Comparison of ENCODE assay signal across 8 cellular contexts in the genomic region with DNA sequence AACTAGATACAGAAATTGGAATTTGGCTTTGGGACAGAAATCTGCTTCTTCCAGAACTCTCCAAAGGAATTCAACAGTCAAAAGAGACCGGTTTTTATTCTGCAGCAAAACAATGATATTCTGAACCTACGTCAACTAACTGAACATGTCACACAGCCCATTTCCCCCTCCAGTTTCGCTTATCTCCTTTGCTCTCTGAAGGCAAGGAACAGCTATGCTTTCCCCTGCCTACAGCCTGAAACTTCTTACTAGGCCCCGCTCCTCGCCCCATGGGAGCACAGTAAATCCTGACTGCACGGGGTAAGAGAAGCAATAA. TPM values are rescaled to one million over a fixed set of nuclear protein-coding genes. Genes with fewer than 3 reads are reported as not detected.
DNase-seq lines count a peak whose midpoint lies in the region; ATAC-seq and TF ChIP-seq lines count a peak whose summit lies in the region.

No MANE protein-coding gene starts in this region.

- no peaks in the 10 kb centered on the region; the same call in 1 of the 2 replicates for H3K27me3 Mint-ChIP-seq in WTC11 (ENCODE audit: low read depth)

- H3K9me3 Mint-ChIP-seq in WTC11, result no peaks in the 10 kb centered on the region

- H3K27ac ChIP-seq in heart right ventricle, result peak overlapping the region in 9 of 10 donors; percentile 80 to 91 (median 84)
- H3K27ac ChIP-seq in iPS-18a (ENCODE audit: low read length), result no peak overlapping the region
- H3K27ac ChIP-seq in stomach smooth muscle (ENCODE audit: low read length), result peak overlapping the region; percentile 56

- POLR2A ChIA-PET in WTC11 (lab: Charles Lee), result no interaction called here

- WGBS in heart right ventricle, 2 donors, result 0 to 1% methylated on average over 6 of the region's 6 CpGs

- intact Hi-C loops in heart right ventricle (cut with DNase I), result loop anchor here in 2 of 10 donors (10.0 kb wide), 2 partner anchors 291 to 411 kb away; partner anchors contain the start of gene ELL2 (in 1 of the 2)
- intact Hi-C loops in cardiac septum (cut with DNase I), result loop anchor here (10.0 kb wide), 1 partner anchor 91 kb away; the partner anchor contains the start of gene RFESD

- CTCF ChIA-PET in WTC11 (lab: Charles Lee), result interaction anchor here (1.0 kb wide), 1 partner anchor 45 kb away, joined by 3 read pairs; no protein-coding TSS in a partner anchor

- H3K4me1 ChIP-seq in heart right ventricle (peaks cover 0 to 45% (median 31%) of the 10 kb centered on the region in 9 donors), iPS-18a (ENCODE audit: control insufficient read depth, low read depth, low read length) (peaks cover 10% of the 10 kb centered on the region), stomach smooth muscle (ENCODE audit: control insufficient read depth, insufficient read depth, low read length) (peaks cover 10% of the 10 kb centered on the region)

- H3K36me3 Mint-ChIP-seq in WTC11, result peaks cover 8% of the 10 kb centered on the region

- ATAC-seq in heart right ventricle (peak in 3 of 8 donors; percentile 8 to 51 (median 28)), HG03139 (IDR thresholded peaks at IDR 0.05; ENCODE audit: unreplicated experiment) (peak; percentile 27), WTC11 (no peak)

- TF ChIP-seq CTCF in heart right ventricle (IDR thresholded peaks at IDR 0.05) (no peak), WTC11 (IDR thresholded peaks at IDR 0.05) (no peak)

- H3K4me1 Mint-ChIP-seq in WTC11, result peaks cover 20% of the 10 kb centered on the region

- H3K4me3 ChIP-seq in heart right ventricle, result peak overlapping the region; percentile 58 to 96 (median 74)
- H3K4me3 ChIP-seq in iPS-18a (ENCODE audit: low read length), result peak overlapping the region; percentile 75
- peak overlapping the region; percentile 90 to 93 for H3K4me3 ChIP-seq in stomach smooth muscle (ENCODE audit: low read length in 2 of 2)

- no peaks in the 10 kb centered on the region for H3K27me3 ChIP-seq in heart right ventricle
- H3K27me3 ChIP-seq in iPS-18a (ENCODE audit: control insufficient read depth, insufficient read depth, low read length), result no peaks in the 10 kb centered on the region
- no peaks in the 10 kb centered on the region for H3K27me3 ChIP-seq in stomach smooth muscle (ENCODE audit: control insufficient read depth in 1 of 2, insufficient read depth in 2 of 2, low read length in 2 of 2)

- H3K9ac ChIP-seq in iPS-18a (ENCODE audit: low read length) (peak overlapping the region; percentile 66), stomach smooth muscle (ENCODE audit: low read length in 2 of 2) (peak overlapping the region; percentile 74 to 91)

- peak overlapping the region; percentile 98 for H3K27ac Mint-ChIP-seq in WTC11

- peak overlapping the region; percentile 93 for H3K4me3 Mint-ChIP-seq in WTC11

- H3K9me3 ChIP-seq in heart right ventricle (no peaks in the 10 kb centered on the region), iPS-18a (ENCODE audit: control insufficient read depth, low read depth, low read length) (no peaks in the 10 kb centered on the region), stomach smooth muscle (ENCODE audit: control insufficient read depth in 2 of 2, low read length in 2 of 2) (no peaks in the 10 kb centered on the region)

- H3K36me3 ChIP-seq in heart right ventricle, result peaks cover 0 to 25% (median 0%) of the 10 kb centered on the region in 9 donors
- H3K36me3 ChIP-seq in iPS-18a (ENCODE audit: control insufficient read depth, low read depth, low read length), result peaks cover 4% of the 10 kb centered on the region
- peaks cover 0 to 3% of the 10 kb centered on the region in 2 donors for H3K36me3 ChIP-seq in stomach smooth muscle (ENCODE audit: control insufficient read depth in 2 of 2, insufficient read depth in 2 of 2, low read length in 2 of 2)

- DNase-seq in heart right ventricle (no peak), cardiac septum (ENCODE audit: low spot score) (no peak), WTC11 (ENCODE audit: low spot score) (no peak), NCI-H345 (lab: John Stamatoyannopoulos, UW) (no peak), DMS 273 (lab: John Stamatoyannopoulos, UW; ENCODE audit: unreplicated experiment) (no peak)

TF ChIP-seq in WTC11, 78 proteins besides CTCF, POLR2A, EP300 and RAD21 (continues in another document):
- no peak for TF ChIP-seq ZNF671 (CRISPR knock-in tag; IDR thresholded peaks at IDR 0.05)
- TF ChIP-seq, protein P1, sequence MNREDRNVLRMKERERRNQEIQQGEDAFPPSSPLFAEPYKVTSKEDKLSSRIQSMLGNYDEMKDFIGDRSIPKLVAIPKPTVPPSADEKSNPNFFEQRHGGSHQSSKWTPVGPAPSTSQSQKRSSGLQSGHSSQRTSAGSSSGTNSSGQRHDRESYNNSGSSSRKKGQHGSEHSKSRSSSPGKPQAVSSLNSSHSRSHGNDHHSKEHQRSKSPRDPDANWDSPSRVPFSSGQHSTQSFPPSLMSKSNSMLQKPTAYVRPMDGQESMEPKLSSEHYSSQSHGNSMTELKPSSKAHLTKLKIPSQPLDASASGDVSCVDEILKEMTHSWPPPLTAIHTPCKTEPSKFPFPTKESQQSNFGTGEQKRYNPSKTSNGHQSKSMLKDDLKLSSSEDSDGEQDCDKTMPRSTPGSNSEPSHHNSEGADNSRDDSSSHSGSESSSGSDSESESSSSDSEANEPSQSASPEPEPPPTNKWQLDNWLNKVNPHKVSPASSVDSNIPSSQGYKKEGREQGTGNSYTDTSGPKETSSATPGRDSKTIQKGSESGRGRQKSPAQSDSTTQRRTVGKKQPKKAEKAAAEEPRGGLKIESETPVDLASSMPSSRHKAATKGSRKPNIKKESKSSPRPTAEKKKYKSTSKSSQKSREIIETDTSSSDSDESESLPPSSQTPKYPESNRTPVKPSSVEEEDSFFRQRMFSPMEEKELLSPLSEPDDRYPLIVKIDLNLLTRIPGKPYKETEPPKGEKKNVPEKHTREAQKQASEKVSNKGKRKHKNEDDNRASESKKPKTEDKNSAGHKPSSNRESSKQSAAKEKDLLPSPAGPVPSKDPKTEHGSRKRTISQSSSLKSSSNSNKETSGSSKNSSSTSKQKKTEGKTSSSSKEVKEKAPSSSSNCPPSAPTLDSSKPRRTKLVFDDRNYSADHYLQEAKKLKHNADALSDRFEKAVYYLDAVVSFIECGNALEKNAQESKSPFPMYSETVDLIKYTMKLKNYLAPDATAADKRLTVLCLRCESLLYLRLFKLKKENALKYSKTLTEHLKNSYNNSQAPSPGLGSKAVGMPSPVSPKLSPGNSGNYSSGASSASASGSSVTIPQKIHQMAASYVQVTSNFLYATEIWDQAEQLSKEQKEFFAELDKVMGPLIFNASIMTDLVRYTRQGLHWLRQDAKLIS (CRISPR knock-in tag; IDR thresholded peaks at IDR 0.05; ENCODE audit: borderline replicate concordance), result no peak
- no peak for TF ChIP-seq SOX15 (CRISPR knock-in tag; IDR thresholded peaks at IDR 0.05)
- TF ChIP-seq NFYB (CRISPR knock-in tag; conservative IDR thresholded peaks at IDR 0.05; ENCODE audit: low read depth), result no peak
- no peak for TF ChIP-seq RELA (CRISPR knock-in tag; IDR thresholded peaks at IDR 0.05; ENCODE audit: borderline replicate concordance)
- no peak for TF ChIP-seq ZNF317 (CRISPR knock-in tag; IDR thresholded peaks at IDR 0.05; ENCODE audit: borderline replicate concordance, low read depth)
- TF ChIP-seq, protein P2, sequence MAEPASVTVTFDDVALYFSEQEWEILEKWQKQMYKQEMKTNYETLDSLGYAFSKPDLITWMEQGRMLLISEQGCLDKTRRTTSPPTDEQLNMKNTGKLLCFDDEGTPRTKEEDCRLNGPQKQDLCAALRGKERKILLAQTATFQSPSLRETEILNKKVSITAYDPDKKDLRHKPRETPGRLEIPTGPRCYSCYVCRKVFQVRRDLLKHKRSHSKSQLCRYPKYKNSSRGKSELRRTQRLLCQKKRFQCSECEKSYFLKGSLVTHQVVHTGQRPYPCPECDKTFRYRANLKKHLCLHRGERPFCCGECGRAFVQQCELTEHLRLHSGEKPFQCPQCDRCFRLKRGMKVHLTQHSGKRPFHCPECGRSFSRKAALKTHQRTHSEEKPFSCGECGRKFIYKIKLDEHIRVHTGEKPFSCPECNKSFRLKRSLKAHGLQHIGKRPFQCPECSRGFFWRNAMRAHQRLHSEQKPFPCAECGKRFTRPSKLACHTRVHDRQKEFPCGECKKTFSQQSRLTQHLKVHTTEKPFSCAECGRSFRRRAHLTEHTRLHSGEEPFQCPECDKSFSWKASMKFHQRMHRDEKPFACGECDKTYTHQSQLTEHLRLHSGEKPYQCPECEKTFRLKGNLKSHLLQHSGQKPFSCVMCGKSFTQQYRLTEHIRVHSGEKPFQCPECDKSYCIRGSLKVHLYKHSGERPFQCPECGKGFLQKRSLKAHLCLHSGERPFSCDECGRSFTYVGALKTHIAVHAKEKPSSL (CRISPR knock-in tag; conservative IDR thresholded peaks at IDR 0.05), result no peak
- TF ChIP-seq FOXK1 (CRISPR knock-in tag; IDR thresholded peaks at IDR 0.05), result no peak
- no peak for TF ChIP-seq ZNF423 (CRISPR knock-in tag; IDR thresholded peaks at IDR 0.05)
- TF ChIP-seq, protein P3, sequence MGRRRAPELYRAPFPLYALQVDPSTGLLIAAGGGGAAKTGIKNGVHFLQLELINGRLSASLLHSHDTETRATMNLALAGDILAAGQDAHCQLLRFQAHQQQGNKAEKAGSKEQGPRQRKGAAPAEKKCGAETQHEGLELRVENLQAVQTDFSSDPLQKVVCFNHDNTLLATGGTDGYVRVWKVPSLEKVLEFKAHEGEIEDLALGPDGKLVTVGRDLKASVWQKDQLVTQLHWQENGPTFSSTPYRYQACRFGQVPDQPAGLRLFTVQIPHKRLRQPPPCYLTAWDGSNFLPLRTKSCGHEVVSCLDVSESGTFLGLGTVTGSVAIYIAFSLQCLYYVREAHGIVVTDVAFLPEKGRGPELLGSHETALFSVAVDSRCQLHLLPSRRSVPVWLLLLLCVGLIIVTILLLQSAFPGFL (CRISPR knock-in tag; IDR thresholded peaks at IDR 0.05; ENCODE audit: borderline replicate concordance), result no peak
- TF ChIP-seq E2F1 (CRISPR knock-in tag; IDR thresholded peaks at IDR 0.05), result no peak

RNA-seq across cellular contexts. Expression of gene SKIC3, which starts 0.5 kb away (rescaled TPM):
- 10 to 100 TPM; 53.5 to 74.9 (median 68.6) TPM for total RNA-seq in heart right ventricle
- polyA plus RNA-seq in heart right ventricle, result 10 to 100 TPM; 15.3 to 16.7 TPM
- total RNA-seq in cardiac septum, result 70.7 TPM
- 65.9 to 70.5 TPM (median 69.0 TPM) in 3 replicates for total RNA-seq in WTC11 (2021)

RNA-seq across cellular contexts. Expression of gene ARSK, which starts 0.6 kb away (rescaled TPM):
- total RNA-seq in heart right ventricle (1 to 10 TPM; 2.6 to 6.3 (median 3.8) TPM), cardiac septum (2.2 TPM), WTC11 (2021) (12.8 to 15.1 TPM (median 15.1 TPM) in 3 replicates)
- 1 to 10 TPM; 2.4 to 2.5 TPM for polyA plus RNA-seq in heart right ventricle
